In genomic region chrX:153168423-153168822, GRCh38 we compare ENCODE assay signal across 6 cellular contexts. TPM values are rescaled to one million over a fixed set of nuclear protein-coding genes. Genes with fewer than 3 reads are reported as not detected.
"Had no signal": no experiment of that assay in that cellular context is flagged by ENCODE, and none has a peak within 500 bp of the region (broad histone marks: within the 10 kb centered on the region; RNA-seq: fewer than 3 reads in every experiment).

No MANE protein-coding gene starts in this region.

RNA-seq across cellular contexts. Expression of gene MAGEA1, which starts 10.7 kb away (rescaled TPM):
- polyA plus RNA-seq: endothelial cell of umbilical vein, esophagus, fibroblast of lung, foreskin keratinocyte, heart left ventricle, heart right ventricle had no signal
